ENCODE assay signal across 2 cellular contexts in genomic region chr16:81678326-81679095, GRCh38.
TF ChIP-seq lines count a peak whose summit lies in the region.

No MANE protein-coding gene starts in this region.

TF ChIP-seq in IMR-90, 13 proteins besides CTCF, POLR2A, EP300 and RAD21:
- TF ChIP-seq RCOR1 (IDR thresholded peaks at IDR 0.05; ENCODE audit: insufficient replicate concordance, low read length) (no peak), CHD1 (IDR thresholded peaks at IDR 0.05; ENCODE audit: low read depth, low read length) (no peak), MAFK (IDR thresholded peaks at IDR 0.05; ENCODE audit: low read depth, low read length) (no peak), BHLHE40 (IDR thresholded peaks at IDR 0.05; ENCODE audit: low read depth, low read length) (no peak), MXI1 (IDR thresholded peaks at IDR 0.05; ENCODE audit: borderline replicate concordance, low read depth, low read length) (no peak), SMC3 (IDR thresholded peaks at IDR 0.05; ENCODE audit: low read depth, low read length) (no peak)
- TF ChIP-seq, protein P1, sequence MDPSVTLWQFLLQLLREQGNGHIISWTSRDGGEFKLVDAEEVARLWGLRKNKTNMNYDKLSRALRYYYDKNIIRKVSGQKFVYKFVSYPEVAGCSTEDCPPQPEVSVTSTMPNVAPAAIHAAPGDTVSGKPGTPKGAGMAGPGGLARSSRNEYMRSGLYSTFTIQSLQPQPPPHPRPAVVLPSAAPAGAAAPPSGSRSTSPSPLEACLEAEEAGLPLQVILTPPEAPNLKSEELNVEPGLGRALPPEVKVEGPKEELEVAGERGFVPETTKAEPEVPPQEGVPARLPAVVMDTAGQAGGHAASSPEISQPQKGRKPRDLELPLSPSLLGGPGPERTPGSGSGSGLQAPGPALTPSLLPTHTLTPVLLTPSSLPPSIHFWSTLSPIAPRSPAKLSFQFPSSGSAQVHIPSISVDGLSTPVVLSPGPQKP (IDR thresholded peaks at IDR 0.05; ENCODE audit: borderline replicate concordance, low read depth, low read length), result no peak
- TF ChIP-seq, protein P2, sequence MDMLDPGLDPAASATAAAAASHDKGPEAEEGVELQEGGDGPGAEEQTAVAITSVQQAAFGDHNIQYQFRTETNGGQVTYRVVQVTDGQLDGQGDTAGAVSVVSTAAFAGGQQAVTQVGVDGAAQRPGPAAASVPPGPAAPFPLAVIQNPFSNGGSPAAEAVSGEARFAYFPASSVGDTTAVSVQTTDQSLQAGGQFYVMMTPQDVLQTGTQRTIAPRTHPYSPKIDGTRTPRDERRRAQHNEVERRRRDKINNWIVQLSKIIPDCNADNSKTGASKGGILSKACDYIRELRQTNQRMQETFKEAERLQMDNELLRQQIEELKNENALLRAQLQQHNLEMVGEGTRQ (IDR thresholded peaks at IDR 0.05; ENCODE audit: low read depth, low read length), result no peak
TF ChIP-seq in IMR-90: peak in this region for 0.

TF ChIP-seq in H1, 55 proteins besides CTCF, POLR2A, EP300 and RAD21:
- no peak for TF ChIP-seq RNF2 (IDR thresholded peaks at IDR 0.05; ENCODE audit: borderline replicate concordance, low read depth, low read length, missing control alignments, poor library complexity, severe bottlenecking)
- no peak for TF ChIP-seq KDM4A (IDR thresholded peaks at IDR 0.05; ENCODE audit: low read depth, low read length, severe bottlenecking)
- TF ChIP-seq JUN (IDR thresholded peaks at IDR 0.05; ENCODE audit: low read depth, low read length), result no peak
- no peak for TF ChIP-seq SIRT6 (IDR thresholded peaks at IDR 0.05; ENCODE audit: low read length)
- no peak for TF ChIP-seq SUZ12 (IDR thresholded peaks at IDR 0.05; ENCODE audit: low read length)
- TF ChIP-seq BRCA1 (IDR thresholded peaks at IDR 0.05; ENCODE audit: low read depth, low read length), result no peak
- TF ChIP-seq SAP30 (IDR thresholded peaks at IDR 0.05; ENCODE audit: insufficient read depth, insufficient replicate concordance, low read length), result no peak
- no peak for TF ChIP-seq SRF (IDR thresholded peaks at IDR 0.05; ENCODE audit: low read depth, low read length)
- no peak for TF ChIP-seq CREB1 (IDR thresholded peaks at IDR 0.05)
- no peak for TF ChIP-seq RBBP5 (IDR thresholded peaks at IDR 0.05; ENCODE audit: borderline replicate concordance, low read depth, low read length)
- no peak for TF ChIP-seq NANOG (IDR thresholded peaks at IDR 0.05; ENCODE audit: insufficient read depth, low read depth, low read length, poor library complexity, severe bottlenecking)
- no peak for TF ChIP-seq SP1 (IDR thresholded peaks at IDR 0.05; ENCODE audit: low read depth, low read length)
- TF ChIP-seq, protein P3, sequence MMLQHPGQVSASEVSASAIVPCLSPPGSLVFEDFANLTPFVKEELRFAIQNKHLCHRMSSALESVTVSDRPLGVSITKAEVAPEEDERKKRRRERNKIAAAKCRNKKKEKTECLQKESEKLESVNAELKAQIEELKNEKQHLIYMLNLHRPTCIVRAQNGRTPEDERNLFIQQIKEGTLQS (IDR thresholded peaks at IDR 0.05; ENCODE audit: insufficient read depth, low read depth, low read length), result no peak
- TF ChIP-seq CBX5 (IDR thresholded peaks at IDR 0.05; ENCODE audit: low read depth, low read length), result no peak
- no peak for TF ChIP-seq RXRA (IDR thresholded peaks at IDR 0.05; ENCODE audit: insufficient read depth, low read depth, low read length)
- TF ChIP-seq KDM1A (IDR thresholded peaks at IDR 0.05; ENCODE audit: borderline replicate concordance, low read length), result no peak
- no peak for TF ChIP-seq ASH2L (IDR thresholded peaks at IDR 0.05; ENCODE audit: low read length)
- TF ChIP-seq CTBP2 (IDR thresholded peaks at IDR 0.05; ENCODE audit: borderline replicate concordance, insufficient read depth, insufficient read length, low read length), result no peak
- no peak for TF ChIP-seq HDAC6 (IDR thresholded peaks at IDR 0.05; ENCODE audit: low read depth, low read length)
